15 cellular contexts compared by ENCODE assay signal in the genomic region with DNA sequence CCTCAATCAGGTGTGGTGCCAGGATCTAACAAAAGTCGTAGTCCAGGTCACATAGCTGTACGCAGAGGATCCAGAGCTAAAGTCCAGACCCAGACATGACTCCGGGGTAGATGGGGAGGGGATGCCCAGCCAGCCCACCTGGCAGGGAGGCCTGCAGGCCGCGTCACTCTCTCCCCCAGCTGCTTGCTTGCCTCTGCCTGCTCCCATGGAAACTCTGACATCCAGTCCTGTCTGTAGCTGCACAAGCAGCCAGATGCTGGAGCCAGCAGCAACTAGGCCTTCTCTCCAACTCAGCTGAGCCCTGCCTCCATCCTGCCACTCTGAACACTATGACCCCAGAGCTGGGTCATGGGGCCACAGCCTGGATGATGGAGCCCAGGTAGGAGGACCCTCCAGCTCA. TPM values are rescaled to one million over a fixed set of nuclear protein-coding genes. Genes with fewer than 3 reads are reported as not detected.
DNase-seq lines count a peak whose midpoint lies in the region; ATAC-seq and TF ChIP-seq lines count a peak whose summit lies in the region.
"Had no signal": no experiment of that assay in that cellular context is flagged by ENCODE, and none has a peak within 500 bp of the region (broad histone marks: within the 10 kb centered on the region; RNA-seq: fewer than 3 reads in every experiment).

No MANE protein-coding gene starts in this region.

- H3K4me3 ChIP-seq in GM23248: no peak overlapping the region
- H3K4me3 ChIP-seq in gastroesophageal sphincter: no peak overlapping the region
- H3K4me3 ChIP-seq in smooth muscle cell: no peak overlapping the region
- no peak overlapping the region for H3K4me3 ChIP-seq in tibial nerve
- H3K4me3 ChIP-seq in foreskin fibroblast (ENCODE audit: low read depth in 1 of 2, low read length in 2 of 2): no peak overlapping the region

- peaks cover 21% of the 10 kb centered on the region for H3K4me1 ChIP-seq in GM23248 (ENCODE audit: insufficient read depth)
- H3K4me1 ChIP-seq in gastroesophageal sphincter: peaks cover 0 to 58% (median 30%) of the 10 kb centered on the region in 3 donors
- peaks cover 21% of the 10 kb centered on the region for H3K4me1 ChIP-seq in smooth muscle cell (ENCODE audit: low read depth)
- H3K4me1 ChIP-seq in tibial nerve: peaks cover 0 to 61% (median 30%) of the 10 kb centered on the region in 4 donors

- TF ChIP-seq CTCF in gastroesophageal sphincter (IDR thresholded peaks at IDR 0.05) (no peak), smooth muscle cell (IDR thresholded peaks at IDR 0.05; ENCODE audit: borderline replicate concordance, insufficient read depth, poor library complexity, severe bottlenecking) (no peak), tibial nerve (IDR thresholded peaks at IDR 0.05) (no peak), foreskin fibroblast (IDR thresholded peaks at IDR 0.05; ENCODE audit: low read depth, low read length) (no peak)

- H3K27me3 ChIP-seq in GM23248 (replicated peaks; ENCODE audit: insufficient read depth): no peaks in the 10 kb centered on the region
- H3K27me3 ChIP-seq in gastroesophageal sphincter: no peaks in the 10 kb centered on the region
- H3K27me3 ChIP-seq in smooth muscle cell (ENCODE audit: low read depth): no peaks in the 10 kb centered on the region
- H3K27me3 ChIP-seq in tibial nerve: no peaks in the 10 kb centered on the region

- TF ChIP-seq EP300 in gastroesophageal sphincter (IDR thresholded peaks at IDR 0.05): no peak
- TF ChIP-seq EP300 in tibial nerve (IDR thresholded peaks at IDR 0.05): no peak

- DNase-seq in GM23248: peak; percentile 41
- DNase-seq in NCI-H1694 treated with DMSO at 0.1 percent for 48 hours (lab: John Stamatoyannopoulos, UW): peak; percentile 27
- DNase-seq in smooth muscle cell (lab: John Stamatoyannopoulos, UW; ENCODE audit: unreplicated experiment): no peak
- DNase-seq in tibial nerve (ENCODE audit: low spot score in 2 of 2): no peak
- DNase-seq in foreskin fibroblast: no peak
- no peak for DNase-seq in cortex of kidney (lab: John Stamatoyannopoulos, UW)
- no peak for DNase-seq in HuH-7.5 (ENCODE audit: low spot score)
- DNase-seq: COR-L47, EL, KG1, NCI-H1436, NCI-H2081, NCI-H524 had no signal

- H3K9ac ChIP-seq in GM23248: no peak overlapping the region
- no peak overlapping the region for H3K9ac ChIP-seq in smooth muscle cell (ENCODE audit: low read depth)

- H3K79me2 ChIP-seq in GM23248 (ENCODE audit: insufficient read depth) (no peaks in the 10 kb centered on the region), smooth muscle cell (ENCODE audit: low read depth) (no peaks in the 10 kb centered on the region)

- TF ChIP-seq POLR2A in gastroesophageal sphincter (IDR thresholded peaks at IDR 0.05) (no peak), tibial nerve (IDR thresholded peaks at IDR 0.05) (no peak)

- in situ Hi-C loops in GM23248 (cut with MboI): no loop called here

- no peak overlapping the region for H3K4me2 ChIP-seq in GM23248 (ENCODE audit: unreplicated experiment)
- H3K4me2 ChIP-seq in smooth muscle cell: no peak overlapping the region

- H3K9me3 ChIP-seq in GM23248 (ENCODE audit: low read depth) (no peaks in the 10 kb centered on the region), gastroesophageal sphincter (no peaks in the 10 kb centered on the region), smooth muscle cell (replicated peaks; ENCODE audit: low read depth) (no peaks in the 10 kb centered on the region), tibial nerve (no peaks in the 10 kb centered on the region)

- no peaks in the 10 kb centered on the region for H4K20me1 ChIP-seq in GM23248 (ENCODE audit: insufficient read depth)
- H4K20me1 ChIP-seq in smooth muscle cell (ENCODE audit: low read depth): no peaks in the 10 kb centered on the region

- no peak for ATAC-seq in gastroesophageal sphincter
- ATAC-seq: HCT116 had no signal

- H3F3A ChIP-seq in GM23248 (ENCODE audit: insufficient read depth) (peaks cover 19% of the 10 kb centered on the region), smooth muscle cell (ENCODE audit: low read depth) (peaks cover 4% of the 10 kb centered on the region)

- WGBS in GM23248 (ENCODE audit: low coverage in 1 of 2, low lambda C conversion rate in 2 of 2, missing lambda C conversion rate in 2 of 2), 2 experiments: 54 to 60% methylated on average over 5 of the region's 5 CpGs
- 78 to 80% methylated on average over 1 to 2 of the region's 5 CpGs for WGBS in gastroesophageal sphincter (ENCODE audit: low coverage in 1 of 2), 2 donors
- 75% methylated on average over 5 of the region's 5 CpGs for WGBS in smooth muscle cell (ENCODE audit: low lambda C conversion rate)
- WGBS in tibial nerve, 2 donors: 79 to 85% methylated on average over 5 of the region's 5 CpGs

- H3K36me3 ChIP-seq in GM23248 (ENCODE audit: low read depth) (no peaks in the 10 kb centered on the region), gastroesophageal sphincter (no peaks in the 10 kb centered on the region), smooth muscle cell (ENCODE audit: low read depth) (no peaks in the 10 kb centered on the region), tibial nerve (no peaks in the 10 kb centered on the region)

- no peaks in the 10 kb centered on the region for H3K9me2 ChIP-seq in GM23248 (ENCODE audit: insufficient read depth)

- peak overlapping the region; percentile 93 for H3K27ac ChIP-seq in GM23248
- peak overlapping the region in 3 of 4 donors; percentile 60 to 82 (median 79) for H3K27ac ChIP-seq in gastroesophageal sphincter
- H3K27ac ChIP-seq in smooth muscle cell (ENCODE audit: low read depth): peak overlapping the region; percentile 17
- H3K27ac ChIP-seq in tibial nerve: peak overlapping the region in 2 of 4 donors; percentile 84 to 90

- no peak overlapping the region for H2AFZ ChIP-seq in GM23248
- H2AFZ ChIP-seq in smooth muscle cell (ENCODE audit: low read depth): no peak overlapping the region

RNA-seq across cellular contexts. Expression of a gene that starts 8.1 kb away (rescaled TPM):
- 30.5 and 33.1 TPM in 2 replicates for total RNA-seq in GM23248 (2014; rRNA removed; shearing (Covaris generic))
- polyA plus RNA-seq in GM23248 (2016; fragmentation: Nextera tagmentation; extraction: Ambion mirVana) (2.9 and 3.2 TPM in 2 replicates), smooth muscle cell (35.9 and 59.0 TPM in 2 replicates)
- total RNA-seq in gastroesophageal sphincter (10 to 100 TPM; 43.3 to 57.8 (median 50.6) TPM), smooth muscle cell (21.7 and 32.9 TPM in 2 replicates), tibial nerve (10 to 100 TPM; 26.7 to 57.9 (median 50.2) TPM)

RNA-seq across cellular contexts. Expression of a gene that starts 28.2 kb away (rescaled TPM):
- 64.7 and 70.3 TPM in 2 replicates for total RNA-seq in GM23248 (2014; rRNA removed; shearing (Covaris generic))
- polyA plus RNA-seq in GM23248 (2016; fragmentation: Nextera tagmentation; extraction: Ambion mirVana) (38.9 and 42.0 TPM in 2 replicates), smooth muscle cell (38.8 and 44.1 TPM in 2 replicates)
- total RNA-seq in gastroesophageal sphincter (10 to 100 TPM; 23.8 to 43.4 (median 32.6) TPM), smooth muscle cell (26.7 and 31.0 TPM in 2 replicates), tibial nerve (10 to 100 TPM; 41.0 to 64.3 (median 48.0) TPM)

RNA-seq across cellular contexts. Expression of a gene that starts 32.4 kb away (rescaled TPM):
- 101 and 112 TPM in 2 replicates for total RNA-seq in GM23248 (2014; rRNA removed; shearing (Covaris generic))
- polyA plus RNA-seq in GM23248 (2016; fragmentation: Nextera tagmentation; extraction: Ambion mirVana) (134 and 135 TPM in 2 replicates), smooth muscle cell (113 and 114 TPM in 2 replicates)
- total RNA-seq in gastroesophageal sphincter (100 to 1,000 TPM; 102 to 166 (median 129) TPM), smooth muscle cell (67.8 and 202 TPM in 2 replicates), tibial nerve (10 to 100 TPM; 48.0 to 90.4 (median 69.1) TPM)

RNA-seq across cellular contexts. Expression of a gene that starts 33.0 kb away (rescaled TPM):
- not detected in 2 replicates for total RNA-seq in GM23248 (2014; rRNA removed; shearing (Covaris generic))
- polyA plus RNA-seq in GM23248 (2016; fragmentation: Nextera tagmentation; extraction: Ambion mirVana) (not detected in 2 replicates), smooth muscle cell (0.66 and 0.85 TPM in 2 replicates)
- total RNA-seq in gastroesophageal sphincter (under 1 TPM in 1 of 4 donors, not detected in 3; 0.73 TPM), smooth muscle cell (0.27 TPM in 1 of 2 replicates, not detected in the other), tibial nerve (under 1 TPM in 1 of 4 donors, not detected in 3; 0.90 TPM)

RNA-seq across cellular contexts. Expression of a gene that starts 39.1 kb away (rescaled TPM):
- total RNA-seq in GM23248 (2014; rRNA removed; shearing (Covaris generic)): 160 and 224 TPM in 2 replicates
- 34.8 and 35.8 TPM in 2 replicates for polyA plus RNA-seq in GM23248 (2016; fragmentation: Nextera tagmentation; extraction: Ambion mirVana)
- 100 to 1,000 TPM; 147 to 243 (median 172) TPM for total RNA-seq in gastroesophageal sphincter
- 102 and 109 TPM in 2 replicates for total RNA-seq in smooth muscle cell
- 169 and 186 TPM in 2 replicates for polyA plus RNA-seq in smooth muscle cell
- total RNA-seq in tibial nerve: 100 to 1,000 TPM in 3 of 4 donors, 10 to 100 TPM in 1; 85.0 to 184 (median 121) TPM

Comparison
In these comparisons a context has a peak if more than half of its experiments do, and no peak if none do; other contexts are left out.
1. DNase-seq: peak in GM23248 (single experiment) and NCI-H1694 treated with DMSO at 0.1 percent for 48 hours (single experiment); none in smooth muscle cell (single experiment), tibial nerve (0 of 2), foreskin fibroblast (0 of 2), cortex of kidney (single experiment) and HuH-7.5 (single experiment).